ENCODE assay signal across 23 cellular contexts in genomic region chr5:115189866-115190265, GRCh38.
"Had no signal": no experiment of that assay in that cellular context is flagged by ENCODE, and none has a peak within 500 bp of the region (broad histone marks: within the 10 kb centered on the region; RNA-seq: fewer than 3 reads in every experiment).

No MANE protein-coding gene starts in this region.

- H3K4me1 ChIP-seq: heart right ventricle, vagina had no signal

- H3K27me3 ChIP-seq: right lobe of liver, vagina had no signal

- H3K36me3 ChIP-seq: esophagus squamous epithelium, heart right ventricle, neutrophil, pancreas, right lobe of liver, thoracic aorta, tibial nerve, vagina had no signal

- H3K9me3 ChIP-seq: esophagus squamous epithelium, heart right ventricle, neutrophil, pancreas, right lobe of liver, thoracic aorta, tibial nerve, vagina had no signal

- DNase-seq: cortex of kidney; effector memory CD8-positive, alpha-beta T cell; erythroblast; esophagus squamous epithelium; foreskin melanocyte; glutamatergic neuron; heart right ventricle; hippocampal formation; immature natural killer cell; islet precursor cell; kidney glomerular epithelial cell; naive B cell; pancreas; right lobe of liver; stimulated activated CD4-positive, alpha-beta T cell treated with anti-CD3 and anti-CD28 coated beads, Interleukin-15, amount 100 ng/mL, for 24 hours; stimulated activated CD4-positive, alpha-beta T cell treated with anti-CD3 and anti-CD28 coated beads, Interleukin-2, amount 100 ng/mL, for 48 hours; stimulated activated naive B cell treated with anti-CD40 and anti-IgM and Interleukin-4, amounts not matched to agents 10 μg/mL and 1 μg/mL and 100 μg/mL, for 72 hours had no signal

- H3K4me3 ChIP-seq: esophagus squamous epithelium, heart right ventricle, lung, pancreas, right lobe of liver, thoracic aorta, tibial nerve, vagina had no signal

- H3K27ac ChIP-seq: esophagus squamous epithelium, heart right ventricle, neutrophil, pancreas, right lobe of liver, thoracic aorta, tibial nerve, vagina had no signal

- ATAC-seq: effector memory CD8-positive, alpha-beta T cell; heart right ventricle; natural killer cell treated with Interleukin-12 subunit alpha and Interleukin-12 subunit beta and Interleukin-15 and Interleukin-18, amount 100 ng/mL, for 72 hours; pancreas; right lobe of liver; stimulated activated naive B cell treated with anti-CD40 and anti-IgM and Interleukin-4, amounts not matched to agents 10 μg/mL and 1 μg/mL and 100 μg/mL, for 72 hours had no signal
